ENCODE assay signal across 22 cellular contexts in the genomic region with DNA sequence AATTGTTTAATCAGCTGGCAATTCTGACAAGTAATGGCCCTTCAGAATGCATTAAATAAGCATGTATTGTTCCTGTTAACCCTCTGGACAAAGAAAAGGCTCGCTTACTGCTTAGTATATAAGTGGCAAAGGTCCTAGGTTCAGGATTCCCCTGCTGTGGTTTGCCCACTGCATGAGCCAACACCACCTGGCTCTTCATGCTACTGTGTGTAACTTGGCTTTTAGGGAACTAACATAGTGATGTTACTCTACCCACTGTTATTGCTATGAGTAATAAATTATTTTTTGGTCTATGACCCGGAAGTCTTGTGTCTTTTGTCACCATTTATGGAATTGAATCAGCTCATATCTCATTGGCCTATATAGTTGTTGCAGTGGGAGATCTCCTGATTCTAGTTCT.
DNase-seq lines count a peak whose midpoint lies in the region; ATAC-seq and TF ChIP-seq lines count a peak whose summit lies in the region.
"Had no signal": no experiment of that assay in that cellular context is flagged by ENCODE, and none has a peak within 500 bp of the region (broad histone marks: within the 10 kb centered on the region; RNA-seq: fewer than 3 reads in every experiment).

No MANE protein-coding gene starts in this region.

- H3K9me3 ChIP-seq in Peyer's patch, result no peaks in the 10 kb centered on the region
- H3K9me3 ChIP-seq: gastroesophageal sphincter, ovary, uterus had no signal

- H3K4me3 ChIP-seq in lower leg skin (ENCODE audit: low read depth, poor library complexity, severe bottlenecking), result no peak overlapping the region
- H3K4me3 ChIP-seq in Peyer's patch, result no peak overlapping the region
- H3K4me3 ChIP-seq: gastroesophageal sphincter, hepatocyte, ovary, skin epidermis, uterus had no signal

- intact Hi-C loops in lower leg skin (cut with DNase I; ENCODE audit: low total_unique reads), result no loop called here

- 85 to 95% methylated on average over 2 of the region's 2 CpGs for WGBS in lower leg skin, 2 donors

- no peaks in the 10 kb centered on the region for H3K27me3 ChIP-seq in Peyer's patch
- H3K27me3 ChIP-seq: gastroesophageal sphincter, hepatocyte, ovary, uterus had no signal

- ATAC-seq in GM21528 (IDR thresholded peaks at IDR 0.05; ENCODE audit: low FRiP score, unreplicated experiment), result no peak
- ATAC-seq: gastroesophageal sphincter; stimulated activated naive CD8-positive, alpha-beta T cell treated with anti-CD3 and anti-CD28 coated beads, Interleukin-15, amount 100 ng/mL, for 72 hours had no signal

- no peak overlapping the region for H3K27ac ChIP-seq in Peyer's patch
- H3K27ac ChIP-seq: gastroesophageal sphincter, hepatocyte, ovary, skin epidermis, uterus had no signal

- DNase-seq in NCI-H2029 (lab: John Stamatoyannopoulos, UW), result peak; percentile 0
- no peak for DNase-seq in NCI-H2029 treated with DMSO at 0.1 percent for 48 hours (lab: John Stamatoyannopoulos, UW)
- peak in 2 of 3 experiments; percentile 25 to 82 for DNase-seq in NCI-H1417 (lab: John Stamatoyannopoulos, UW)
- peak; percentile 82 for DNase-seq in NCI-H748 treated with DMSO at 0.1 percent for 48 hours (lab: John Stamatoyannopoulos, UW)
- no peak for DNase-seq in HPDE6-E6E7 (ENCODE audit: extremely low spot score)
- no peak for DNase-seq in lower leg skin (ENCODE audit: low spot score in 2 of 2)
- DNase-seq in Peyer's patch, result no peak
- DNase-seq: activated T-cell treated with anti-CD3 and anti-CD28 coated beads, Interleukin-2, amount 50 U/mL, for 24 hours; CD4-positive, CD25-positive, alpha-beta regulatory T cell; central memory CD4-positive, alpha-beta T cell; NCI-H2171 treated with DMSO at 0.1 percent for 48 hours; NCI-H82; nephron progenitor cell; OCI-M1; ovary; stimulated activated naive CD8-positive, alpha-beta T cell treated with anti-CD3 and anti-CD28 coated beads, Interleukin-15, amount 100 ng/mL, for 72 hours; T-helper 2 cell; uterus had no signal

- no peaks in the 10 kb centered on the region for H3K36me3 ChIP-seq in Peyer's patch
- H3K36me3 ChIP-seq: gastroesophageal sphincter, ovary, uterus had no signal

- H3K4me1 ChIP-seq in Peyer's patch, result no peaks in the 10 kb centered on the region
- H3K4me1 ChIP-seq: gastroesophageal sphincter, uterus had no signal

- TF ChIP-seq CTCF in lower leg skin (IDR thresholded peaks at IDR 0.05) (no peak), Peyer's patch (IDR thresholded peaks at IDR 0.05) (no peak)

- TF ChIP-seq POLR2A in lower leg skin (IDR thresholded peaks at IDR 0.05) (no peak), Peyer's patch (IDR thresholded peaks at IDR 0.05) (no peak)

Comparison
In these comparisons a context has a peak if more than half of its experiments do, and no peak if none do; other contexts are left out.
1. DNase-seq: peak in NCI-H2029 (single experiment), NCI-H1417 (2 of 3) and NCI-H748 treated with DMSO at 0.1 percent for 48 hours (single experiment); none in NCI-H2029 treated with DMSO at 0.1 percent for 48 hours (single experiment), HPDE6-E6E7 (single experiment), lower leg skin (0 of 2) and Peyer's patch (0 of 3).